ENCODE assay signal across 1 cellular context in the genomic region with DNA sequence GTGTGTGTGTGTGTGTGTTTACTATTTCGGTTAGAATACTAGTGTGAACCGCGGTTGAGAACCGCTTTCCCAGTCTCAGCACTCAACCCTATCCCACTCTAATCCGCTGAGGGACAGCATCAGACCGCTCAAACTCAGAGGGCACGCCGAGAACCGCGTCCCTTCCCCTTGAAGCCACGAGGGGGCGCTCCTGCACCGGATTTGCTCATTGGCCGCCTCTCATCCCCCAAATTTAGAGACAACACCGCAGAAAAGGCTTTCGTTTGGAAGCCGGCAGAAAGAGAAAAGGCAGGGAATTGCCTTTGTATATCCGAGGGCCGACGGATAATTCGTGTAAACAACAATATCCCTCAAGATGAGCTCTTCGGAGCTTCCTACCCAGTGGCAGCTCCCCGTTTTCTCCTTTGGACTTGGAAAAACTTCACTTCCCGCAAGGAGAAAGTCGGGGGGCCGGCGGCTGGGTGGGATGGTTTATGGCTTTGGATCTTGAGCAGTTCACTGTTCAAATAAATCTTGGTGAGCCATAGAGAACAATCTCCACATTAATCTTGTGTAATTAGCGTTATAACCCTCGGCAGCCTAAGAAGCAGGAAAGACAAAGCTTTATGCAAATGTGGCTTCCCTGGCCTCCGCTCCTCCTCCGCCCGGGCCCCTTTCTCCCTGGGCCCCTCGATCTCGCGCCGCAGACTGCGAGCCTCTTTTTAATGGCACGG.
A peak's percentile ranks its signal among the peaks of the same experiment; 100 is the strongest.
TF ChIP-seq lines count a peak whose summit lies in the region.

No MANE protein-coding gene starts in this region.

TF ChIP-seq in WTC11, 78 proteins besides CTCF, POLR2A, EP300 and RAD21 (continued from another document):
- TF ChIP-seq, protein P1, sequence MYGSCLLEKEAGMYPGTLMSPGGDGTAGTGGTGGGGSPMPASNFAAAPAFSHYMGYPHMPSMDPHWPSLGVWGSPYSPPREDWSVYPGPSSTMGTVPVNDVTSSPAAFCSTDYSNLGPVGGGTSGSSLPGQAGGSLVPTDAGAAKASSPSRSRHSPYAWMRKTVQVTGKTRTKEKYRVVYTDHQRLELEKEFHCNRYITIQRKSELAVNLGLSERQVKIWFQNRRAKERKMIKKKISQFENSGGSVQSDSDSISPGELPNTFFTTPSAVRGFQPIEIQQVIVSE (CRISPR knock-in tag; IDR thresholded peaks at IDR 0.05; ENCODE audit: borderline replicate concordance) = 0 out of 2 replicates have a peak, but pooled peaks have one; percentile 39
- TF ChIP-seq ZNF138 (CRISPR knock-in tag; conservative IDR thresholded peaks at IDR 0.05) (no peak), SP1 (CRISPR knock-in tag; conservative IDR thresholded peaks at IDR 0.05) (no peak; the same call in 1 of the 2 replicates)
